Comparison of ENCODE assay signal across 20 cellular contexts in the genomic region with DNA sequence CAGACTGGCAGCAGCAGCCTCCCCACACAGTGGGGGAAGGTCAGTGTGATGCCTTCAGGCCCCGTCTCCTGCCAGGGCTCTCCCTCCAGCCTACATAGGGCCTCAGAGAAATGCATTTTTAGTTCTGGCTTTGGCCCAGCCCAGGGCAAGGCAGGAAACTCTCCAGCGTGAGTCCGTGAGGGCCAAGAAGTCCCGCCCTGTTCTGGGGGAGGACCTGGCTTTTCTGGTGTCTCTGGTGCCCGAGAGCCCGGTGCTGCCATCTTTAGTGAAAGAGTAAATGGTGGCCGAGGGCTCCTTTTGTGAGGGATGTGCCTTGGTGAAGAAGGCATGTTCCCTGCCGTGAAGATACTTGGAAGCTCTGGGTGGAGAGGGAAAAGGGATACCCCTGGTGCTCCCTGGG. TPM values are rescaled to one million over a fixed set of nuclear protein-coding genes. Genes with fewer than 3 reads are reported as not detected.
A peak's percentile ranks its signal among the peaks of the same experiment; 100 is the strongest.
DNase-seq lines count a peak whose midpoint lies in the region; ATAC-seq, FAIRE-seq and TF ChIP-seq lines count a peak whose summit lies in the region.
"Had no signal": no experiment of that assay in that cellular context is flagged by ENCODE, and none has a peak within 500 bp of the region (broad histone marks: within the 10 kb centered on the region; RNA-seq: fewer than 3 reads in every experiment).

No MANE protein-coding gene starts in this region.

- peaks cover 2% of the 10 kb centered on the region for H3K4me1 Mint-ChIP-seq in T-helper 17 cell

- DNase-seq in H7 (peak; percentile 59), T-helper 17 cell (no peak), heart right ventricle (peak; percentile 35 to 54), psoas muscle (peak in 1 of 2 donors; percentile 48), small intestine (no peak)
- DNase-seq: activated CD8-positive, alpha-beta memory T cell treated with anti-CD3 and anti-CD28 coated beads, Interleukin-2, amount 50 U/mL, for 4 hours; activated naive CD4-positive, alpha-beta T cell treated with anti-CD3 and anti-CD28 coated beads, Interleukin-2, amount 50 U/mL, for 16 hours; DMS 273 treated with DMSO at 0.1 percent for 48 hours; GOT3; NCI-H187; NCI-H345; stimulated activated CD4-positive, alpha-beta T cell treated with anti-CD3 and anti-CD28 coated beads, Interleukin-4, amount 100 ng/mL, for 4 hours; stimulated activated CD8-positive, alpha-beta memory T cell treated with anti-CD3 and anti-CD28 coated beads, Interleukin-4, amount 100 ng/mL, for 48 hours had no signal

- 36 to 52% methylated on average over 8 of the region's 8 CpGs for WGBS in heart right ventricle, 2 donors
- 36 to 52% (median 37%) methylated on average over 8 of the region's 8 CpGs for WGBS in psoas muscle, 3 donors
- WGBS in small intestine, 3 donors, result 77 to 85% (median 81%) methylated on average over 8 of the region's 8 CpGs

- peaks cover 12% of the 10 kb centered on the region for H3K36me3 ChIP-seq in H7 (replicated peaks; ENCODE audit: control insufficient read depth, insufficient read depth, low read length)
- peaks cover 0 to 78% (median 40%) of the 10 kb centered on the region in 9 donors for H3K36me3 ChIP-seq in heart right ventricle
- H3K36me3 ChIP-seq in psoas muscle (ENCODE audit: insufficient read depth in 1 of 2, low read depth in 1 of 2), result peaks cover 2 to 85% of the 10 kb centered on the region in 2 donors
- peaks cover 6 to 8% of the 10 kb centered on the region in 2 donors for H3K36me3 ChIP-seq in small intestine (ENCODE audit: control insufficient read depth in 2 of 2, insufficient read depth in 2 of 2, low read length in 2 of 2)

- H3K4me3 ChIP-seq in H7 (ENCODE audit: insufficient read depth, low read depth, low read length), result no peak overlapping the region
- no peak overlapping the region for H3K4me3 ChIP-seq in heart right ventricle
- no peak overlapping the region for H3K4me3 ChIP-seq in psoas muscle
- H3K4me3 ChIP-seq in small intestine (ENCODE audit: low read depth in 1 of 2, low read length in 2 of 2), result no peak overlapping the region
- H3K4me3 ChIP-seq: BLaER1 treated with 17β-estradiol and CSF1 and Interleukin-3, amounts not matched to agents 10 nM and 100 nM; breast epithelium; thoracic aorta had no signal

- peak overlapping the region; percentile 65 for H3K27ac Mint-ChIP-seq in T-helper 17 cell

- H3K27me3 ChIP-seq in H7 (ENCODE audit: control insufficient read depth, insufficient read depth, low read length) (no peaks in the 10 kb centered on the region), heart right ventricle (no peaks in the 10 kb centered on the region), psoas muscle (ENCODE audit: insufficient read depth in 3 of 3, low read length in 2 of 3) (no peaks in the 10 kb centered on the region), small intestine (ENCODE audit: control insufficient read depth in 2 of 2, insufficient read depth in 2 of 2, low read length in 2 of 2) (no peaks in the 10 kb centered on the region)
- H3K27me3 ChIP-seq: BLaER1 treated with 17β-estradiol and CSF1 and Interleukin-3, amounts not matched to agents 10 nM and 100 nM; breast epithelium; neutrophil had no signal

- TF ChIP-seq CTCF in heart right ventricle (IDR thresholded peaks at IDR 0.05) (no peak), psoas muscle (IDR thresholded peaks at IDR 0.05) (no peak)

- no peak for ATAC-seq in T-helper 17 cell
- ATAC-seq in heart right ventricle, result peak; percentile 76 to 95 (median 86)
- peak in 3 of 4 donors; percentile 2 to 31 (median 9) for ATAC-seq in psoas muscle
- no peak for ATAC-seq in GM18517 (IDR thresholded peaks at IDR 0.05; ENCODE audit: unreplicated experiment)
- no peak for ATAC-seq in GM21825 (IDR thresholded peaks at IDR 0.05; ENCODE audit: unreplicated experiment)

- no peaks in the 10 kb centered on the region for H3K27me3 Mint-ChIP-seq in T-helper 17 cell

- H3K27ac ChIP-seq in heart right ventricle, result peak overlapping the region in 7 of 10 donors; percentile 11 to 59 (median 32)
- no peak overlapping the region for H3K27ac ChIP-seq in psoas muscle
- no peak overlapping the region for H3K27ac ChIP-seq in small intestine (ENCODE audit: low read depth in 1 of 2, low read length in 1 of 2)
- H3K27ac ChIP-seq: breast epithelium, neutrophil, thoracic aorta had no signal

- H3K9me3 ChIP-seq in T-helper 17 cell (ENCODE audit: control insufficient read depth, low read length, poor library complexity, severe bottlenecking), result no peaks in the 10 kb centered on the region
- peaks cover 0 to 11% (median 6%) of the 10 kb centered on the region in 11 donors for H3K9me3 ChIP-seq in heart right ventricle
- no peaks in the 10 kb centered on the region for H3K9me3 ChIP-seq in psoas muscle
- no peaks in the 10 kb centered on the region for H3K9me3 ChIP-seq in small intestine (ENCODE audit: control insufficient read depth, low read depth)
- H3K9me3 ChIP-seq: neutrophil, thoracic aorta had no signal

- intact Hi-C loops in heart right ventricle (cut with DNase I) (loop anchor here in 1 of 10 donors (5.0 kb wide), 1 partner anchor 48 kb away; no protein-coding TSS in a partner anchor), psoas muscle (cut with DNase I) (no loop called here)

- FAIRE-seq in small intestine (lab: Jason Lieb, UNC), result no peak
- FAIRE-seq: keratinocyte had no signal

- H3K4me1 ChIP-seq in heart right ventricle (peaks cover 0 to 17% (median 6%) of the 10 kb centered on the region in 9 donors), psoas muscle (peaks cover 6% of the 10 kb centered on the region), small intestine (ENCODE audit: control insufficient read depth in 2 of 2, insufficient read depth in 1 of 2, low read depth in 1 of 2, low read length in 1 of 2) (no peaks in the 10 kb centered on the region)
- H3K4me1 ChIP-seq: breast epithelium had no signal

- H3K36me3 Mint-ChIP-seq in T-helper 17 cell (ENCODE audit: low read depth), result no peaks in the 10 kb centered on the region

- no peak overlapping the region for H3K4me3 Mint-ChIP-seq in T-helper 17 cell

RNA-seq across cellular contexts. Expression of a gene that starts 14.8 kb away (rescaled TPM):
- 19.4 and 30.2 TPM in 2 replicates for total RNA-seq in H7 (2014; rRNA removed; shearing (Covaris generic))
- total RNA-seq in T-helper 17 cell, result 10 to 100 TPM; 74.2 to 85.8 TPM
- 10 to 100 TPM; 19.7 to 24.9 (median 22.9) TPM for total RNA-seq in heart right ventricle
- polyA plus RNA-seq in heart right ventricle, result 10 to 100 TPM in 1 of 2 donors, 1 to 10 TPM in 1; 9.4 to 45.2 TPM
- 10 to 100 TPM in 3 of 4 donors, 1 to 10 TPM in 1; 8.9 to 12.2 (median 11.7) TPM for total RNA-seq in psoas muscle
- 10 to 100 TPM in 1 of 3 donors, 1 to 10 TPM in 2; 7.3 to 11.0 (median 9.2) TPM for polyA plus RNA-seq in psoas muscle
- 10 to 100 TPM; 13.8 to 27.3 (median 18.4) TPM for polyA plus RNA-seq in small intestine

Comparison
In these comparisons a context has a peak if more than half of its experiments do, and no peak if none do; other contexts are left out.
1. DNase-seq: peak in H7 (single experiment) and heart right ventricle (2 of 2); none in T-helper 17 cell (0 of 3) and small intestine (single experiment).
2. ATAC-seq: peak in heart right ventricle (8 of 8) and psoas muscle (3 of 4); none in T-helper 17 cell (single experiment), GM18517 (single experiment) and GM21825 (single experiment).
3. H3K27ac ChIP-seq: peak in heart right ventricle (7 of 10); none in psoas muscle (single experiment) and small intestine (0 of 2).